9 cellular contexts compared by ENCODE assay signal in the genomic region with DNA sequence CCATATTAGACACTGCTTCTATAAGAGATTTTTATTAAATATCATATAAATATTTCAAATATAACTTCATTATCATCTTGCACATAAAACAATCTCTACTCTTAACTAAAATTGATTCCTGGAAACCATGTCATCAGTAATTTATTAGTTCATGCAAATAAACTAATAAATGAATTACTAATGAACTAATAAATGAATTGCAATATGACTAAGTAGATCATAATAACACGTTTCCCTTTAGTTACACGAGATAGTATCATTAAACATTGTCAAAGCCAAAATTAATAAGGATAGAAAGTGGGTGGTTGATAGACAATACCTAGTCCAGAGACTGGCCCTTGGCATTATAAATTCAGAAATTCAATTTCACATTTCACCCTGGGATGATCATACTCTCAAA.
"Had no signal": no experiment of that assay in that cellular context is flagged by ENCODE, and none has a peak within 500 bp of the region (broad histone marks: within the 10 kb centered on the region; RNA-seq: fewer than 3 reads in every experiment).

No MANE protein-coding gene starts in this region.

- H3K27me3 Mint-ChIP-seq: IgD-negative memory B cell had no signal

- DNase-seq: H9, HCEC 1CT, KG1 had no signal

- H3K27ac ChIP-seq: HL-60 had no signal

- H3K27ac Mint-ChIP-seq: GM23338, H9, IgD-negative memory B cell had no signal

- H3K4me3 Mint-ChIP-seq: GM23338, H9, IgD-negative memory B cell had no signal

- H3K9me3 Mint-ChIP-seq: GM23338, H9, IgD-negative memory B cell had no signal

- H3K4me3 ChIP-seq: GM23338 had no signal

- ATAC-seq: GM23338, HepG2 had no signal

- FAIRE-seq: H1, H54, HepG2 had no signal

- H2AFZ ChIP-seq: GM23338 had no signal

- H3K4me1 Mint-ChIP-seq: H9 had no signal

- H3K4me2 ChIP-seq: GM23338 had no signal
